ENCODE assay signal across 1 cellular context in the genomic region with DNA sequence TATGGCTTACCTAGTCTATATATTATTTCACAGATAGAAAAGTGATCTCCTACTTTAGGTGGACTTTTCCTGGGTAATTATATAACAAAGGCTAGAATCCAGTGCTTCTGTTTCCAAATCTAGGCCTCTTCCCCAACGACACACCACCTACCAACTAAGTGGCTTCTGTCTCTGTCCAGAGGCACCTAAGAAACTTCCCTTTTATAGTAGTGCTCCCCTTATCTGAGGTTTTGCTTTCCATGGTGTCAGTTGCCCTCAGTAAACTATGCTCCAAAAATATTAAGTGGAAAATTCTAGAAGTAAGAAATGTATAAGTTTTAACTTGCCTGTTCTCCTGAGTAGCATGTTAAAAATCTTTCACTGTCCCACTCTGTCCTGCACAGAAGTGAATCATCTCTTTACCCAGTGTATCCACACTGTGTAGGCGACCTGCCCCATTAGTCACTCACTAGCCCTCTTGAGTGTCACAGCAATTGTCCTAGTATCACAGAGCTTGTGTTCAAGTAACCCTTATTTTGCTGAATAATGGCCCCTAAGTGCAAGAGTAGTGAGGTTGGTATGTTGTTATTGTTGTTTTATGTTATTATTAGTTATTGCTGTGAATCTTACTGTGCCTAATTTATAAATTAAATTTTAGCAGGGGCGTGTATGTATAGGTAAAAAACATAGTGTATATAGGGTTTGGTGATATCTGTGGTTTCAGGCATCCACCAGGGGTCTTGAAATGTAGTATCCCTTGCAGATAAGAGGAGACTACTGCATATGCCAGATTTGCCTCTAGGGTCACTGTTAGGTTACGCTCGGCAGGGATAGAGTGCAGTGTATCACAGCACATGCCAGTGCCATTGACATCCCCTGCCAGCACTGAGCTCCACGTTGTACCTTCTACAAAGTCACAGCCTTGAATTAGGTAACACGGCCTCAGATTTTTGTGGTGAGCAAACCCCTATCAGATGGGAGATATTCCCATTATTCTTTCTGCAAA.
TF ChIP-seq lines count a peak whose summit lies in the region.

No MANE protein-coding gene starts in this region.

TF ChIP-seq in HepG2, 621 proteins besides CTCF, POLR2A, EP300 and RAD21:
- TF ChIP-seq KDM6A (CRISPR knock-in tag; IDR thresholded peaks at IDR 0.05; ENCODE audit: low read depth) = no peak
- TF ChIP-seq ZNF713 (CRISPR knock-in tag; IDR thresholded peaks at IDR 0.05) = no peak
- no peak for TF ChIP-seq SCMH1 (CRISPR knock-in tag; IDR thresholded peaks at IDR 0.05; ENCODE audit: borderline replicate concordance)
- no peak for TF ChIP-seq PHB2 (IDR thresholded peaks at IDR 0.05; ENCODE audit: partially characterized antibody)
- TF ChIP-seq POLR2AphosphoS2 (IDR thresholded peaks at IDR 0.05; ENCODE audit: low read depth, low read length) = no peak
- TF ChIP-seq FOXJ3 (CRISPR knock-in tag; IDR thresholded peaks at IDR 0.05; ENCODE audit: borderline replicate concordance) = no peak
- no peak for TF ChIP-seq GLI4 (CRISPR knock-in tag; IDR thresholded peaks at IDR 0.05; ENCODE audit: borderline replicate concordance)
- TF ChIP-seq SP1 (IDR thresholded peaks at IDR 0.05) = no peak
- no peak for TF ChIP-seq SP1 (CRISPR knock-in tag; IDR thresholded peaks at IDR 0.05)
- no peak for TF ChIP-seq FOXO1 (CRISPR knock-in tag; IDR thresholded peaks at IDR 0.05)
- no peak for TF ChIP-seq SP140L (CRISPR knock-in tag; IDR thresholded peaks at IDR 0.05; ENCODE audit: borderline replicate concordance)
- TF ChIP-seq JARID2 (CRISPR knock-in tag; IDR thresholded peaks at IDR 0.05; ENCODE audit: insufficient replicate concordance) = no peak
- TF ChIP-seq YEATS4 (CRISPR knock-in tag; IDR thresholded peaks at IDR 0.05; ENCODE audit: borderline replicate concordance) = no peak
- no peak for TF ChIP-seq SETDB1 (CRISPR knock-in tag; IDR thresholded peaks at IDR 0.05; ENCODE audit: borderline replicate concordance)
- TF ChIP-seq, protein P1, sequence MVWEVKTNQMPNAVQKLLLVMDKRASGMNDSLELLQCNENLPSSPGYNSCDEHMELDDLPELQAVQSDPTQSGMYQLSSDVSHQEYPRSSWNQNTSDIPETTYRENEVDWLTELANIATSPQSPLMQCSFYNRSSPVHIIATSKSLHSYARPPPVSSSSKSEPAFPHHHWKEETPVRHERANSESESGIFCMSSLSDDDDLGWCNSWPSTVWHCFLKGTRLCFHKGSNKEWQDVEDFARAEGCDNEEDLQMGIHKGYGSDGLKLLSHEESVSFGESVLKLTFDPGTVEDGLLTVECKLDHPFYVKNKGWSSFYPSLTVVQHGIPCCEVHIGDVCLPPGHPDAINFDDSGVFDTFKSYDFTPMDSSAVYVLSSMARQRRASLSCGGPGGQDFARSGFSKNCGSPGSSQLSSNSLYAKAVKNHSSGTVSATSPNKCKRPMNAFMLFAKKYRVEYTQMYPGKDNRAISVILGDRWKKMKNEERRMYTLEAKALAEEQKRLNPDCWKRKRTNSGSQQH (CRISPR knock-in tag; IDR thresholded peaks at IDR 0.05; ENCODE audit: low read depth) = no peak
